3 cellular contexts compared by ENCODE assay signal in the genomic region with DNA sequence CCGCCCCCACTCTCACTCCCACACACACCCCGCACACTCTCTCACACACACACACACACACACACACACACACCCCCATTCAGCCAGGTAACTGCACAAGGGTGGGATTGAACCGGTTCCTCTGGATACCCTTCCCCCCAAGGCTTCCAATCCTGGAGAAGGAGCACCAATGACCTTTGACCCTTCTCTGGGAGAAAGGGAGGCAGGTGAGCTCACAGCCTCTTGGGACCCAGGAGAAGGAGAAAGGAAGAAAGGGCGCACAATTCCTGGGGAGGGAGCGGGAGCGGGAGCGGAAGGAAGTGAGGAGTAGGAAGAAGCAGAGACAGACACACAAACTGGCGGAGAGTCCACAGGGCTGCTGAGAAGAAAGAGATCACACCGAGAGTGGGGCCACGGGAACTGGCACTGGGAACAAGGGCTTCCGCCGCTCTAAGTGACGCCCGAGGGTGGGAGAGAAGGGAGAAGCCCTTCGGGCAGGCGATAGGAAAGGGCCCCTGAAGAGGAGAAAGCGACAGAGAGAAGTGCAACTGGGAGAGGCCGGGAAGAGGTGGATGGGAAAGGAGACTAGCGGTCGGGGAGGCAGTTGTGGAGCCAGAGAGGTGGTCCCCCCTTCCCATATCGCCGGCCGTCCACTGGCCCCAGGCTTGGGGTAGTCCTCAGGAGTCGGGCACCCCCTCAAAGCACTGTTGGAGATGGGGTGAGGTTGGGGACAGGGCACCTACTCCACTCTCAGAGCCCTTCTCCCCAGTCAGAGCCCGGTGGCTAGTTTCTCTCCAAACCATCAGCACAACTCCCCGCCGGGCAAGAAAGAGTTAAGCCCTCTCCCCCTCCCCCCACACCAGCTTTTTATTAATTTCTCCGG.
TF ChIP-seq lines count a peak whose summit lies in the region.

No MANE protein-coding gene starts in this region.

TF ChIP-seq in PFSK-1, 5 proteins besides CTCF, POLR2A, EP300 and RAD21:
- TF ChIP-seq REST (IDR thresholded peaks at IDR 0.05; ENCODE audit: insufficient read depth in 1 of 2, low read depth in 2 of 2, low read length in 2 of 2) (0 out of 4 replicates have a peak, but pooled peaks of 1 of the 2 experiments have one; percentile 20), SIN3A (IDR thresholded peaks at IDR 0.05; ENCODE audit: borderline replicate concordance, insufficient read depth, low read length) (no peak), POLR2AphosphoS5 (IDR thresholded peaks at IDR 0.05; ENCODE audit: low read depth, low read length) (peak; percentile 46; the same call in 1 of the 2 replicates)

TF ChIP-seq in endothelial cell of umbilical vein, 7 proteins besides CTCF, POLR2A, EP300 and RAD21:
- TF ChIP-seq EZH2 (IDR thresholded peaks at IDR 0.05; ENCODE audit: borderline replicate concordance, low read depth, low read length, severe bottlenecking) (no peak), JUN (IDR thresholded peaks at IDR 0.05; ENCODE audit: borderline replicate concordance, insufficient read depth, insufficient read length, low read depth) (no peak), FOS (IDR thresholded peaks at IDR 0.05; ENCODE audit: borderline replicate concordance, insufficient read depth, low read length) (no peak), GATA2 (IDR thresholded peaks at IDR 0.05; ENCODE audit: insufficient read depth, insufficient read length, low read depth, low read length) (no peak), MYC (IDR thresholded peaks at IDR 0.05; ENCODE audit: low read depth, low read length) (no peak), POLR2AphosphoS5 (IDR thresholded peaks at IDR 0.05; ENCODE audit: insufficient read depth, low read depth, low read length) (no peak)
- TF ChIP-seq, protein P1, sequence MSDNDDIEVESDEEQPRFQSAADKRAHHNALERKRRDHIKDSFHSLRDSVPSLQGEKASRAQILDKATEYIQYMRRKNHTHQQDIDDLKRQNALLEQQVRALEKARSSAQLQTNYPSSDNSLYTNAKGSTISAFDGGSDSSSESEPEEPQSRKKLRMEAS (IDR thresholded peaks at IDR 0.05; ENCODE audit: insufficient read depth, insufficient read length) = no peak

TF ChIP-seq in neural cell, 6 proteins besides CTCF, POLR2A, EP300 and RAD21:
- TF ChIP-seq REST (IDR thresholded peaks at IDR 0.05; ENCODE audit: borderline replicate concordance) (peak; percentile 70), MXI1 (conservative IDR thresholded peaks at IDR 0.05; ENCODE audit: poor library complexity, severe bottlenecking) (no peak), POLR2AphosphoS5 (IDR thresholded peaks at IDR 0.05) (peak; percentile 59), SMC3 (conservative IDR thresholded peaks at IDR 0.05; ENCODE audit: poor library complexity) (no peak), TAF1 (IDR thresholded peaks at IDR 0.05; ENCODE audit: low read depth) (peak; percentile 30)
